Comparison of ENCODE assay signal across 17 cellular contexts in genomic region chr1:109782927-109783326, GRCh38. TPM values are rescaled to one million over a fixed set of nuclear protein-coding genes. Genes with fewer than 3 reads are reported as not detected.
DNase-seq lines count a peak whose midpoint lies in the region; ATAC-seq, FAIRE-seq and TF ChIP-seq lines count a peak whose summit lies in the region.
"Had no signal": no experiment of that assay in that cellular context is flagged by ENCODE, and none has a peak within 500 bp of the region (broad histone marks: within the 10 kb centered on the region; RNA-seq: fewer than 3 reads in every experiment).

No MANE protein-coding gene starts in this region.

- DNase-seq in Calu3 = no peak
- no peak for DNase-seq in SJCRH30
- peak; percentile 36 for DNase-seq in lower lobe of right lung
- DNase-seq in spleen = peak; percentile 39
- DNase-seq in stimulated activated naive CD8-positive, alpha-beta T cell treated with anti-CD3 and anti-CD28 coated beads, Interleukin-15, Interleukin-2, amounts not matched to agents 100 U/mL and 50 U/mL, for 24 hours = no peak
- DNase-seq in activated CD8-positive, alpha-beta memory T cell treated with anti-CD3 and anti-CD28 coated beads, Interleukin-2, amount 50 U/mL, for 48 hours = no peak
- DNase-seq in activated CD4-positive, CD25-positive, alpha-beta regulatory T cell (lab: John Stamatoyannopoulos, UW) = no peak
- no peak for DNase-seq in GM19239 (ENCODE audit: insufficient read length, low spot score)
- DNase-seq: activated effector memory CD4-positive, alpha-beta T cell treated with anti-CD3 and anti-CD28 coated beads, Interleukin-2, amount 50 U/mL, for 16 hours; effector CD4-positive, alpha-beta T cell; midbrain; NCI-H2107; SIG-M5 had no signal

- no peaks in the 10 kb centered on the region for H3K27me3 ChIP-seq in SJCRH30
- no peaks in the 10 kb centered on the region for H3K27me3 ChIP-seq in lower lobe of right lung (ENCODE audit: low read depth)
- no peaks in the 10 kb centered on the region for H3K27me3 ChIP-seq in spleen (replicated peaks in 1 of 7)

- H3K9me3 ChIP-seq in SJCRH30 (replicated peaks) = no peaks in the 10 kb centered on the region
- H3K9me3 ChIP-seq in lower lobe of right lung = peaks cover 8% of the 10 kb centered on the region
- peaks cover 0 to 13% (median 6%) of the 10 kb centered on the region in 8 donors for H3K9me3 ChIP-seq in spleen

- BruUV-seq in Calu3 (replicated peaks; lab: Mats Ljungman, UMichigan) = no TSS peak

- H3K27ac Mint-ChIP-seq in Calu3 (ENCODE audit: unreplicated experiment) = peak overlapping the region; percentile 50

- H3K4me1 Mint-ChIP-seq in Calu3 (ENCODE audit: low read depth, unreplicated experiment) = peaks cover 41% of the 10 kb centered on the region

- WGBS in spleen, 5 donors = 81 to 98% (median 93%) methylated on average over 4 of the region's 4 CpGs

- CTCF ChIA-PET in Calu3 (lab: Charles Lee) = interaction anchor here (2.5 kb wide), 1 partner anchor 202 kb away, joined by 16 read pairs; the partner anchor contains the start of gene AHCYL1

- peak; percentile 3 to 6 for ATAC-seq in lower lobe of right lung
- no peak for ATAC-seq in stimulated activated naive CD8-positive, alpha-beta T cell treated with anti-CD3 and anti-CD28 coated beads, Interleukin-15, Interleukin-2, amounts not matched to agents 100 U/mL and 50 U/mL, for 24 hours
- ATAC-seq: HepG2 had no signal

- TF ChIP-seq CTCF in Calu3 (IDR thresholded peaks at IDR 0.05; ENCODE audit: unreplicated experiment) (no peak), lower lobe of right lung (IDR thresholded peaks at IDR 0.05) (no peak), spleen (IDR thresholded peaks at IDR 0.05 in 8 of 11, conservative IDR thresholded peaks at IDR 0.05 in 3 of 11) (no peak)

- peaks cover 24% of the 10 kb centered on the region for H3K4me1 ChIP-seq in SJCRH30
- peaks cover 30% of the 10 kb centered on the region for H3K4me1 ChIP-seq in lower lobe of right lung
- peaks cover 0 to 30% (median 6%) of the 10 kb centered on the region in 6 donors for H3K4me1 ChIP-seq in spleen

- no peaks in the 10 kb centered on the region for H3K27me3 Mint-ChIP-seq in Calu3 (ENCODE audit: unreplicated experiment)

- H3K36me3 ChIP-seq in SJCRH30 (no peaks in the 10 kb centered on the region), lower lobe of right lung (no peaks in the 10 kb centered on the region), spleen (no peaks in the 10 kb centered on the region)

- H3K4me3 ChIP-seq in SJCRH30 = no peak overlapping the region
- no peak overlapping the region for H3K4me3 ChIP-seq in lower lobe of right lung
- no peak overlapping the region for H3K4me3 ChIP-seq in spleen
- H3K4me3 ChIP-seq: GM23248 had no signal

- no peaks in the 10 kb centered on the region for H3K9me3 Mint-ChIP-seq in Calu3 (ENCODE audit: low read depth, unreplicated experiment)

- TF ChIP-seq POLR2A in spleen (IDR thresholded peaks at IDR 0.05) = no peak

- intact Hi-C loops in Calu3 (cut with micrococcal nuclease; ENCODE audit: unreplicated experiment) = loop anchor here (2.0 to 10.0 kb wide), 2 partner anchors 132 to 198 kb away; partner anchors contain the start of gene CSF1
- intact Hi-C loops in lower lobe of right lung (cut with DNase I) = no loop called here
- intact Hi-C loops in spleen (cut with DNase I; ENCODE audit: low total_unique reads) = no loop called here

- H3K27ac ChIP-seq in SJCRH30 = peak overlapping the region; percentile 8; the same call in 1 of the 2 replicates
- H3K27ac ChIP-seq in lower lobe of right lung = peak overlapping the region; percentile 48
- peak overlapping the region in 5 of 8 donors; percentile 36 to 55 (median 42) for H3K27ac ChIP-seq in spleen
- H3K27ac ChIP-seq: GM23248 had no signal

- no peak for FAIRE-seq in GM19239 (lab: Jason Lieb, UNC)
- FAIRE-seq: HepG2, TTC549 had no signal

- no peak overlapping the region for H3K4me3 Mint-ChIP-seq in Calu3 (ENCODE audit: low read depth, unreplicated experiment)

- H3K36me3 Mint-ChIP-seq in Calu3 (ENCODE audit: insufficient read depth, unreplicated experiment) = no peaks in the 10 kb centered on the region

RNA-seq across cellular contexts. Expression of gene EPS8L3, which starts 19.2 kb away (rescaled TPM):
- total RNA-seq in Calu3 (2022) (46.6 and 68.6 TPM in 2 replicates), lower lobe of right lung (not detected), spleen (1 to 10 TPM in 1 of 7 donors, not detected in 6; 1.2 TPM)
- total RNA-seq in SJCRH30 (2014; rRNA removed; shearing (Covaris generic)) = not detected in 2 replicates
- polyA plus RNA-seq in spleen = not detected
- total RNA-seq: fibroblast of villous mesenchyme, GM23248 had no signal
- polyA plus RNA-seq: GM23248 had no signal

RNA-seq across cellular contexts. Expression of gene GSTM3, which starts 42.1 kb away (rescaled TPM):
- total RNA-seq in Calu3 (2022) (67.9 and 73.7 TPM in 2 replicates), lower lobe of right lung (18.5 TPM), spleen (10 to 100 TPM in 6 of 7 donors, 1 to 10 TPM in 1; 8.9 to 42.4 (median 21.9) TPM)
- total RNA-seq in SJCRH30 (2014; rRNA removed; shearing (Covaris generic)) = 31.4 and 32.1 TPM in 2 replicates
- 10 to 100 TPM; 11.2 to 44.0 (median 16.9) TPM for polyA plus RNA-seq in spleen

Comparison
In these comparisons a context has a peak if more than half of its experiments do, and no peak if none do; other contexts are left out.
1. DNase-seq: peak in lower lobe of right lung (single experiment) and spleen (single experiment); none in Calu3 (single experiment), SJCRH30 (0 of 2), stimulated activated naive CD8-positive, alpha-beta T cell treated with anti-CD3 and anti-CD28 coated beads, Interleukin-15, Interleukin-2, amounts not matched to agents 100 U/mL and 50 U/mL, for 24 hours (single experiment), activated CD8-positive, alpha-beta memory T cell treated with anti-CD3 and anti-CD28 coated beads, Interleukin-2, amount 50 U/mL, for 48 hours (single experiment), activated CD4-positive, CD25-positive, alpha-beta regulatory T cell (0 of 4) and GM19239 (single experiment).
2. RNA of gene EPS8L3, which starts 19.2 kb away (total RNA-seq): 46.6 to 68.6 TPM in Calu3; not detected in lower lobe of right lung (single experiment), not detected in SJCRH30 and 1.2 TPM in spleen; every median in the first group is over 10 times any median in the second.
3. Peak in every context shown above with its lines, with median percentiles within 50 percentile points of each other: H3K27ac ChIP-seq.